In the genomic region with DNA sequence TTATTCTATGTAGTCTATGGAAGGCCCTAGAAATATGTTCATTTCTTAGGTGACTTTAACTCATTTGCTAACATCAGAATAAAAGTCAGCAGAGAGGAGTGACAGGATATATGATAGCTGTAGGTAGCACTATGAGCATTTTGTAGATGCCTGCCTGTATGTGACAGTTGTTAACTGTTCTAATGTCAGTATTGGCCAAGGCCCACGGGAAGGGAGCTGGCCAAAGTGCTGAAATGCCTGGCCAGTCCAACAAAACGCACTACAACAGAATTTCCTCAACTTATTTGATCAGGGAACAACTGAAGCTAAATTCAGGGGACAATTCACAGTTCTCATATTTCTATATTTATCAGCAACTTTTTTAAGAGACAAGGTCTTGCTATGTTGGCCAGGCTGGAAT, we compare ENCODE assay signal across 10 cellular contexts. TPM values are rescaled to one million over a fixed set of nuclear protein-coding genes. Genes with fewer than 3 reads are reported as not detected.
DNase-seq lines count a peak whose midpoint lies in the region; ATAC-seq and TF ChIP-seq lines count a peak whose summit lies in the region.
"Had no signal": no experiment of that assay in that cellular context is flagged by ENCODE, and none has a peak within 500 bp of the region (broad histone marks: within the 10 kb centered on the region; RNA-seq: fewer than 3 reads in every experiment).

No MANE protein-coding gene starts in this region.

- H3K9me3 Mint-ChIP-seq in activated naive CD8-positive, alpha-beta T cell treated with anti-CD3 and anti-CD28 coated beads, Interleukin-2, amount 50 U/mL, for 24 hours: no peaks in the 10 kb centered on the region
- H3K9me3 Mint-ChIP-seq in activated T-helper 2 cell treated with anti-CD3 and anti-CD28 coated beads, Interferon-gamma antibody, Interleukin-2, Interleukin-4, amounts not matched to agents 10 μg/mL and 5 μg/mL and 100 μg/mL, durations not matched to agents 14 hours and 24 hours and 36 hours: no peaks in the 10 kb centered on the region

- no peak overlapping the region for H3K4me3 ChIP-seq in LNCaP clone FGC (ENCODE audit: low read depth, low read length)
- H3K4me3 ChIP-seq in left lung: no peak overlapping the region
- H3K4me3 ChIP-seq: lung had no signal

- H3K4me3 Mint-ChIP-seq in activated naive CD8-positive, alpha-beta T cell treated with anti-CD3 and anti-CD28 coated beads, Interleukin-2, amount 50 U/mL, for 24 hours: no peak overlapping the region
- no peak overlapping the region for H3K4me3 Mint-ChIP-seq in activated T-helper 2 cell treated with anti-CD3 and anti-CD28 coated beads, Interferon-gamma antibody, Interleukin-2, Interleukin-4, amounts not matched to agents 10 μg/mL and 5 μg/mL and 100 μg/mL, durations not matched to agents 14 hours and 24 hours and 36 hours (ENCODE audit: low read depth)

- H3K4me1 Mint-ChIP-seq in activated naive CD8-positive, alpha-beta T cell treated with anti-CD3 and anti-CD28 coated beads, Interleukin-2, amount 50 U/mL, for 24 hours: peaks cover 8% of the 10 kb centered on the region
- H3K4me1 Mint-ChIP-seq in activated T-helper 2 cell treated with anti-CD3 and anti-CD28 coated beads, Interferon-gamma antibody, Interleukin-2, Interleukin-4, amounts not matched to agents 10 μg/mL and 5 μg/mL and 100 μg/mL, durations not matched to agents 14 hours and 24 hours and 36 hours (ENCODE audit: low read depth): peaks cover 8% of the 10 kb centered on the region

- H3K27ac ChIP-seq in left lung: no peak overlapping the region

- no peaks in the 10 kb centered on the region for H3K4me1 ChIP-seq in left lung

- H3K9me3 ChIP-seq in left lung: no peaks in the 10 kb centered on the region

- no peaks in the 10 kb centered on the region for H3K27me3 ChIP-seq in left lung

- ATAC-seq in activated naive CD8-positive, alpha-beta T cell treated with anti-CD3 and anti-CD28 coated beads, Interleukin-2, amount 50 U/mL, for 24 hours: no peak
- ATAC-seq in left lung (peak; percentile 58), HG02981 (IDR thresholded peaks at IDR 0.05; ENCODE audit: unreplicated experiment) (no peak), HG02610 (IDR thresholded peaks at IDR 0.05; ENCODE audit: unreplicated experiment) (no peak)

- DNase-seq in EH (ENCODE audit: low read depth): peak; percentile 48
- peak; percentile 26 for DNase-seq in LNCaP clone FGC (ENCODE audit: low read depth)
- DNase-seq in activated naive CD8-positive, alpha-beta T cell treated with anti-CD3 and anti-CD28 coated beads, Interleukin-2, amount 50 U/mL, for 24 hours: peak; percentile 18
- no peak for DNase-seq in left lung
- no peak for DNase-seq in activated T-helper 2 cell treated with anti-CD3 and anti-CD28 coated beads, Interferon-gamma antibody, Interleukin-2, Interleukin-4, amounts not matched to agents 10 μg/mL and 5 μg/mL and 100 μg/mL, durations not matched to agents 14 hours and 24 hours and 36 hours (ENCODE audit: low spot score)
- no peak for DNase-seq in D341Med (ENCODE audit: low spot score)
- DNase-seq: T1000 had no signal

- 0 out of 2 replicates have a peak, but pooled peaks have one; percentile 3 for TF ChIP-seq CTCF in LNCaP clone FGC (IDR thresholded peaks at IDR 0.05; ENCODE audit: control insufficient read depth, extremely low read depth, insufficient read depth)
- TF ChIP-seq CTCF in left lung (IDR thresholded peaks at IDR 0.05): no peak

- H3K27ac Mint-ChIP-seq in activated naive CD8-positive, alpha-beta T cell treated with anti-CD3 and anti-CD28 coated beads, Interleukin-2, amount 50 U/mL, for 24 hours: no peak overlapping the region
- no peak overlapping the region for H3K27ac Mint-ChIP-seq in activated T-helper 2 cell treated with anti-CD3 and anti-CD28 coated beads, Interferon-gamma antibody, Interleukin-2, Interleukin-4, amounts not matched to agents 10 μg/mL and 5 μg/mL and 100 μg/mL, durations not matched to agents 14 hours and 24 hours and 36 hours

- intact Hi-C loops in left lung (cut with DNase I): no loop called here
- intact Hi-C loops in activated T-helper 2 cell treated with anti-CD3 and anti-CD28 coated beads, Interferon-gamma antibody, Interleukin-2, Interleukin-4, amounts not matched to agents 10 μg/mL and 5 μg/mL and 100 μg/mL, durations not matched to agents 14 hours and 24 hours and 36 hours (cut with micrococcal nuclease): no loop called here

- H3K36me3 Mint-ChIP-seq in activated naive CD8-positive, alpha-beta T cell treated with anti-CD3 and anti-CD28 coated beads, Interleukin-2, amount 50 U/mL, for 24 hours (ENCODE audit: low read depth): no peaks in the 10 kb centered on the region
- no peaks in the 10 kb centered on the region for H3K36me3 Mint-ChIP-seq in activated T-helper 2 cell treated with anti-CD3 and anti-CD28 coated beads, Interferon-gamma antibody, Interleukin-2, Interleukin-4, amounts not matched to agents 10 μg/mL and 5 μg/mL and 100 μg/mL, durations not matched to agents 14 hours and 24 hours and 36 hours (ENCODE audit: low read depth)

- no peaks in the 10 kb centered on the region for H3K36me3 ChIP-seq in left lung

- H3K27me3 Mint-ChIP-seq in activated naive CD8-positive, alpha-beta T cell treated with anti-CD3 and anti-CD28 coated beads, Interleukin-2, amount 50 U/mL, for 24 hours: peaks cover 14% of the 10 kb centered on the region
- peaks cover 12% of the 10 kb centered on the region for H3K27me3 Mint-ChIP-seq in activated T-helper 2 cell treated with anti-CD3 and anti-CD28 coated beads, Interferon-gamma antibody, Interleukin-2, Interleukin-4, amounts not matched to agents 10 μg/mL and 5 μg/mL and 100 μg/mL, durations not matched to agents 14 hours and 24 hours and 36 hours (ENCODE audit: low read depth)

RNA-seq across cellular contexts. Expression of a gene that starts 20.8 kb away (rescaled TPM):
- total RNA-seq in left lung: under 1 TPM; 0.37 to 0.52 TPM
- 0.05 and 0.32 TPM in 2 replicates for total RNA-seq in activated T-helper 2 cell treated with anti-CD3 and anti-CD28 coated beads, Interferon-gamma antibody, Interleukin-2, Interleukin-4, amounts not matched to agents 10 μg/mL and 5 μg/mL and 100 μg/mL, durations not matched to agents 14 hours and 24 hours and 36 hours

Comparison
In these comparisons a context has a peak if more than half of its experiments do, and no peak if none do; other contexts are left out.
1. DNase-seq: peak in EH (single experiment), LNCaP clone FGC (single experiment) and activated naive CD8-positive, alpha-beta T cell treated with anti-CD3 and anti-CD28 coated beads, Interleukin-2, amount 50 U/mL, for 24 hours (single experiment); none in left lung (0 of 2), activated T-helper 2 cell treated with anti-CD3 and anti-CD28 coated beads, Interferon-gamma antibody, Interleukin-2, Interleukin-4, amounts not matched to agents 10 μg/mL and 5 μg/mL and 100 μg/mL, durations not matched to agents 14 hours and 24 hours and 36 hours (single experiment) and D341Med (single experiment).